In genomic region chr14:93085916-93086315, GRCh38 we compare ENCODE assay signal across 9 cellular contexts. TPM values are rescaled to one million over a fixed set of nuclear protein-coding genes. Genes with fewer than 3 reads are reported as not detected.
DNase-seq lines count a peak whose midpoint lies in the region; ATAC-seq and TF ChIP-seq lines count a peak whose summit lies in the region.
"Had no signal": no experiment of that assay in that cellular context is flagged by ENCODE, and none has a peak within 500 bp of the region (broad histone marks: within the 10 kb centered on the region; RNA-seq: fewer than 3 reads in every experiment).

No MANE protein-coding gene starts in this region.

- no peaks in the 10 kb centered on the region for H3K27me3 ChIP-seq in RWPE2 (ENCODE audit: insufficient read depth, poor library complexity, severe bottlenecking)
- no peaks in the 10 kb centered on the region for H3K27me3 ChIP-seq in heart left ventricle
- H3K27me3 ChIP-seq in Caco-2 (replicated peaks; ENCODE audit: control insufficient read depth, insufficient read depth, low read length): no peaks in the 10 kb centered on the region

- TF ChIP-seq CTCF in RWPE2 (IDR thresholded peaks at IDR 0.05; ENCODE audit: poor library complexity, severe bottlenecking): no peak
- no peak for TF ChIP-seq CTCF in heart left ventricle (IDR thresholded peaks at IDR 0.05)
- no peak for TF ChIP-seq CTCF in retinal pigment epithelial cell (conservative IDR thresholded peaks at IDR 0.05; ENCODE audit: low read depth, low read length)
- TF ChIP-seq CTCF in Caco-2 (IDR thresholded peaks at IDR 0.05; ENCODE audit: insufficient read depth in 1 of 2, low read depth in 1 of 2, low read length in 1 of 2, severe bottlenecking in 1 of 2, unreplicated experiment in 1 of 2): no peak

- H3K4me3 Mint-ChIP-seq in Caco-2 (ENCODE audit: unreplicated experiment): no peak overlapping the region

- WGBS in heart left ventricle, 4 donors: 42 to 67% (median 59%) methylated on average over 3 of the region's 3 CpGs

- POLR2A ChIA-PET in Caco-2 (lab: Charles Lee): no interaction called here

- peaks cover 23% of the 10 kb centered on the region for H3K4me1 ChIP-seq in RWPE2 (ENCODE audit: insufficient read depth, poor library complexity, severe bottlenecking)
- H3K4me1 ChIP-seq in heart left ventricle: peaks cover 5 to 84% (median 57%) of the 10 kb centered on the region in 12 donors
- no peaks in the 10 kb centered on the region for H3K4me1 ChIP-seq in Caco-2

- H3K36me3 Mint-ChIP-seq in Caco-2 (ENCODE audit: insufficient read depth, unreplicated experiment): no peaks in the 10 kb centered on the region

- H3K27ac Mint-ChIP-seq in Caco-2 (ENCODE audit: unreplicated experiment): no peak overlapping the region

- no peaks in the 10 kb centered on the region for H3K4me1 Mint-ChIP-seq in Caco-2 (ENCODE audit: low read depth, unreplicated experiment)

- ATAC-seq in RWPE2 (ENCODE audit: low read depth): peak; percentile 77
- ATAC-seq in heart left ventricle: peak; percentile 39 to 56 (median 48)
- no peak for ATAC-seq in HG02852 (IDR thresholded peaks at IDR 0.05; ENCODE audit: unreplicated experiment)

- H3K27ac ChIP-seq in RWPE2 (ENCODE audit: poor library complexity, severe bottlenecking) (peak overlapping the region; percentile 76), heart left ventricle (peak overlapping the region in 11 of 12 donors; percentile 5 to 82 (median 64))

- TF ChIP-seq POLR2A in heart left ventricle (IDR thresholded peaks at IDR 0.05): no peak

- DNase-seq in NCI-H1417 (lab: John Stamatoyannopoulos, UW): peak in 2 of 3 experiments; percentile 14 to 41
- no peak for DNase-seq in NCI-H1417 treated with DMSO at 0.1 percent for 48 hours (lab: John Stamatoyannopoulos, UW)
- no peak for DNase-seq in RWPE2 (ENCODE audit: low spot score)
- DNase-seq in heart left ventricle: no peak
- peak; percentile 89 for DNase-seq in retinal pigment epithelial cell (ENCODE audit: low read depth)
- DNase-seq in activated CD4-positive, alpha-beta T cell treated with anti-CD3 and anti-CD28 coated beads for 4 hours: no peak
- DNase-seq in Caco-2: no peak
- DNase-seq: activated CD4-positive, alpha-beta T cell treated with anti-CD3 and anti-CD28 coated beads for 48 hours had no signal

- H3K36me3 ChIP-seq in RWPE2 (ENCODE audit: low read depth) (peaks cover 7% of the 10 kb centered on the region), heart left ventricle (no peaks in the 10 kb centered on the region), Caco-2 (ENCODE audit: control insufficient read depth, insufficient read depth, low read length) (no peaks in the 10 kb centered on the region)

- CTCF ChIA-PET in Caco-2 (lab: Charles Lee): no interaction called here

- H3K4me3 ChIP-seq in RWPE2 (ENCODE audit: severe bottlenecking): no peak overlapping the region
- no peak overlapping the region for H3K4me3 ChIP-seq in heart left ventricle
- no peak overlapping the region for H3K4me3 ChIP-seq in retinal pigment epithelial cell (ENCODE audit: low read length)
- H3K4me3 ChIP-seq in Caco-2 (ENCODE audit: low read depth, low read length): no peak overlapping the region

- H3K27me3 Mint-ChIP-seq in Caco-2 (ENCODE audit: insufficient read depth, unreplicated experiment): no peaks in the 10 kb centered on the region

- H3K9me3 ChIP-seq in RWPE2 (ENCODE audit: severe bottlenecking): no peaks in the 10 kb centered on the region
- H3K9me3 ChIP-seq in heart left ventricle: peaks cover 0 to 4% (median 0%) of the 10 kb centered on the region in 12 donors
- H3K9me3 ChIP-seq in Caco-2: no peaks in the 10 kb centered on the region

- intact Hi-C loops in heart left ventricle (cut with DNase I): no loop called here
- intact Hi-C loops in Caco-2 (cut with micrococcal nuclease; ENCODE audit: unreplicated experiment): no loop called here

- BruUV-seq in Caco-2 (replicated peaks; lab: Mats Ljungman, UMichigan): no TSS peak

- H3K9me3 Mint-ChIP-seq in Caco-2 (ENCODE audit: unreplicated experiment): no peaks in the 10 kb centered on the region

RNA-seq across cellular contexts. Expression of gene ITPK1, which starts 29.8 kb away (rescaled TPM):
- total RNA-seq in heart left ventricle (100 to 1,000 TPM in 3 of 9 donors, 10 to 100 TPM in 6; 71.7 to 152 (median 91.0) TPM), Caco-2 (2022) (57.9 and 60.1 TPM in 2 replicates)
- polyA plus RNA-seq in heart left ventricle: 100 to 1,000 TPM in 1 of 2 donors, 10 to 100 TPM in 1; 44.5 to 158 TPM

Comparison
In these comparisons a context has a peak if more than half of its experiments do, and no peak if none do; other contexts are left out.
1. DNase-seq: peak in NCI-H1417 (2 of 3) and retinal pigment epithelial cell (single experiment); none in NCI-H1417 treated with DMSO at 0.1 percent for 48 hours (single experiment), RWPE2 (single experiment), heart left ventricle (0 of 5), activated CD4-positive, alpha-beta T cell treated with anti-CD3 and anti-CD28 coated beads for 4 hours (0 of 2) and Caco-2 (0 of 2).